In genomic region chr11:71447791-71448256, GRCh38 we compare ENCODE assay signal across 8 cellular contexts. TPM values are rescaled to one million over a fixed set of nuclear protein-coding genes. Genes with fewer than 3 reads are reported as not detected.
A peak's percentile ranks its signal among the peaks of the same experiment; 100 is the strongest.
DNase-seq lines count a peak whose midpoint lies in the region; ATAC-seq and TF ChIP-seq lines count a peak whose summit lies in the region.

No MANE protein-coding gene starts in this region.

- peaks cover 7% of the 10 kb centered on the region; the same call in 2 of the 3 replicates for H3K9me3 Mint-ChIP-seq in GM23338

- H3K4me1 Mint-ChIP-seq in GM23338: peaks cover 45% of the 10 kb centered on the region

- TF ChIP-seq CTCF in AG04450 (IDR thresholded peaks at IDR 0.05; ENCODE audit: low read depth, low read length): no peak
- no peak for TF ChIP-seq CTCF in GM23338 (conservative IDR thresholded peaks at IDR 0.05; ENCODE audit: low read depth in 2 of 2)
- TF ChIP-seq CTCF in Peyer's patch (IDR thresholded peaks at IDR 0.05): no peak
- no peak for TF ChIP-seq CTCF in adrenal gland (IDR thresholded peaks at IDR 0.05)
- no peak for TF ChIP-seq CTCF in hepatocyte (IDR thresholded peaks at IDR 0.05; ENCODE audit: poor library complexity)

- POLR2A ChIA-PET in AG04450 (lab: Yijun Ruan, JAX): no interaction called here

- WGBS in adrenal gland, 4 donors: 0 to 2% (median 2%) methylated on average over 10 to 31 of the region's 31 CpGs
- 1% methylated on average over 15 of the region's 31 CpGs for WGBS in hepatocyte (ENCODE audit: low lambda C conversion rate, missing lambda C conversion rate)

- TF ChIP-seq POLR2A in Peyer's patch (IDR thresholded peaks at IDR 0.05) (no peak), adrenal gland (IDR thresholded peaks at IDR 0.05) (no peak)

- H3F3A ChIP-seq in GM23338 (replicated peaks; ENCODE audit: low read depth): no peaks in the 10 kb centered on the region; the same call in 1 of the 2 replicates

- H3K4me3 Mint-ChIP-seq in GM23338: peak overlapping the region; percentile 99

- ATAC-seq in GM23338 (peak; percentile 48), GM19467 (IDR thresholded peaks at IDR 0.05; ENCODE audit: unreplicated experiment) (no peak)

- DNase-seq in AG04450 (ENCODE audit: low read depth, low spot score) (no peak), GM23338 (ENCODE audit: low spot score) (peak; percentile 68), Peyer's patch (peak; percentile 37 to 73 (median 66)), adrenal gland (peak in 5 of 7 donors; percentile 52 to 74 (median 61)), hepatocyte (ENCODE audit: low spot score) (peak; percentile 73), skeletal muscle cell (ENCODE audit: low read depth) (no peak), SW 1271 (lab: John Stamatoyannopoulos, UW) (no peak)

- CTCF ChIA-PET in AG04450 (lab: Charles Lee): interaction anchor here (1.0 kb wide), 1 partner anchor 40 kb away, joined by 3 read pairs; no protein-coding TSS in a partner anchor

- H2AFZ ChIP-seq in GM23338 (no peak overlapping the region), hepatocyte (peak overlapping the region; percentile 23)

- peaks cover 35% of the 10 kb centered on the region for H3K4me1 ChIP-seq in GM23338 (ENCODE audit: insufficient read depth)
- H3K4me1 ChIP-seq in Peyer's patch: peaks cover 0 to 38% (median 2%) of the 10 kb centered on the region in 4 donors
- peaks cover 33 to 46% of the 10 kb centered on the region in 2 donors for H3K4me1 ChIP-seq in adrenal gland (replicated peaks in 1 of 2)
- H3K4me1 ChIP-seq in hepatocyte (ENCODE audit: insufficient read depth): peaks cover 25% of the 10 kb centered on the region

- H3K27me3 ChIP-seq in AG04450 (ENCODE audit: control insufficient read depth, insufficient read depth, low read length): no peaks in the 10 kb centered on the region
- H3K27me3 ChIP-seq in GM23338 (ENCODE audit: insufficient read depth): no peaks in the 10 kb centered on the region
- H3K27me3 ChIP-seq in Peyer's patch: no peaks in the 10 kb centered on the region
- H3K27me3 ChIP-seq in adrenal gland: no peaks in the 10 kb centered on the region
- no peaks in the 10 kb centered on the region for H3K27me3 ChIP-seq in hepatocyte

- peaks cover 50% of the 10 kb centered on the region for H3K36me3 Mint-ChIP-seq in GM23338 (ENCODE audit: low read depth)

- peak overlapping the region; percentile 90 for H3K4me3 ChIP-seq in AG04450 (ENCODE audit: low read depth, low read length)
- peak overlapping the region; percentile 98 for H3K4me3 ChIP-seq in GM23338
- peak overlapping the region; percentile 78 to 91 (median 82) for H3K4me3 ChIP-seq in Peyer's patch
- peak overlapping the region in 3 of 4 donors; percentile 46 to 77 (median 46) for H3K4me3 ChIP-seq in adrenal gland
- H3K4me3 ChIP-seq in hepatocyte: peak overlapping the region; percentile 78
- H3K4me3 ChIP-seq in skeletal muscle cell (ENCODE audit: low read depth, low read length): peak overlapping the region; percentile 83

- H3K36me3 ChIP-seq in GM23338 (ENCODE audit: insufficient read depth): peaks cover 41% of the 10 kb centered on the region
- H3K36me3 ChIP-seq in Peyer's patch: peaks cover 0 to 29% (median 0%) of the 10 kb centered on the region in 3 donors
- H3K36me3 ChIP-seq in adrenal gland (replicated peaks in 1 of 2): peaks cover 0 to 14% of the 10 kb centered on the region in 2 donors
- H3K36me3 ChIP-seq in hepatocyte (replicated peaks; ENCODE audit: insufficient read depth, low read depth): no peaks in the 10 kb centered on the region

- peak overlapping the region; percentile 95 for H3K4me2 ChIP-seq in GM23338
- H3K4me2 ChIP-seq in hepatocyte: peak overlapping the region; percentile 88

- no peak overlapping the region for H3K27ac ChIP-seq in AG04450 (ENCODE audit: low read depth, low read length)
- no peak overlapping the region for H3K27ac ChIP-seq in GM23338 (ENCODE audit: low read depth)
- peak overlapping the region; percentile 74 to 91 (median 80) for H3K27ac ChIP-seq in Peyer's patch
- peak overlapping the region; percentile 61 to 95 (median 84) for H3K27ac ChIP-seq in adrenal gland
- H3K27ac ChIP-seq in hepatocyte: peak overlapping the region; percentile 84

- H3K79me2 ChIP-seq in GM23338 (replicated peaks; ENCODE audit: insufficient read depth) (peaks cover 59% of the 10 kb centered on the region), hepatocyte (peaks cover 43% of the 10 kb centered on the region)

- H3K27ac Mint-ChIP-seq in GM23338: peak overlapping the region; percentile 89

- H3K9me2 ChIP-seq in GM23338 (ENCODE audit: insufficient read depth): no peaks in the 10 kb centered on the region
- no peaks in the 10 kb centered on the region for H3K9me2 ChIP-seq in hepatocyte (replicated peaks; ENCODE audit: insufficient read depth)

- peaks cover 15% of the 10 kb centered on the region for H3K27me3 Mint-ChIP-seq in GM23338 (ENCODE audit: insufficient read depth, low read depth, poor library complexity)

- H4K20me1 ChIP-seq in GM23338 (replicated peaks; ENCODE audit: insufficient read depth) (peaks cover 30% of the 10 kb centered on the region), hepatocyte (ENCODE audit: insufficient read depth, poor library complexity, severe bottlenecking) (peaks cover 6% of the 10 kb centered on the region)

- intact Hi-C loops in adrenal gland (cut with DNase I): no loop called here

- H3K9me3 ChIP-seq in AG04450 (ENCODE audit: control insufficient read depth, insufficient read depth, low read length) (no peaks in the 10 kb centered on the region; the same call in 1 of the 2 replicates), Peyer's patch (no peaks in the 10 kb centered on the region), adrenal gland (replicated peaks in 1 of 3) (no peaks in the 10 kb centered on the region), hepatocyte (ENCODE audit: low read depth) (no peaks in the 10 kb centered on the region)

TF ChIP-seq in GM23338, 12 proteins besides CTCF, POLR2A, EP300 and RAD21 (continues in another document):
- TF ChIP-seq EZH2phosphoT487 (IDR thresholded peaks at IDR 0.05; ENCODE audit: unreplicated experiment) (no peak), POLR2AphosphoS5 (IDR thresholded peaks at IDR 0.05; ENCODE audit: low read depth) (no peak), REST (IDR thresholded peaks at IDR 0.05; ENCODE audit: unreplicated experiment) (no peak), ZNF331 (CRISPR knock-in tag; IDR thresholded peaks at IDR 0.05; ENCODE audit: low read depth) (no peak), CREB1 (CRISPR knock-in tag; IDR thresholded peaks at IDR 0.05; ENCODE audit: low read depth) (no peak), ETS1 (IDR thresholded peaks at IDR 0.05) (no peak), EZH2 (IDR thresholded peaks at IDR 0.05; ENCODE audit: low read depth, unreplicated experiment) (no peak), NANOG (IDR thresholded peaks at IDR 0.05; ENCODE audit: borderline replicate concordance) (no peak), STAT1 (IDR thresholded peaks at IDR 0.05; ENCODE audit: unreplicated experiment) (no peak)

RNA-seq across cellular contexts. Expression of gene DHCR7, which starts 0.4 kb away (rescaled TPM):
- 40.2 and 45.8 TPM in 2 replicates for polyA plus RNA-seq in AG04450 (2011; rRNA removed)
- 48.0 and 48.4 TPM in 2 replicates for polyA minus RNA-seq in AG04450 (2011; rRNA and poly(A)+ RNA removed)
- 166 and 175 TPM in 2 replicates for total RNA-seq in GM23338 (2014; rRNA removed; shearing (Covaris generic))
- polyA plus RNA-seq in GM23338 (2016; fragmentation: Nextera tagmentation; extraction: Ambion mirVana): 84.0 and 91.3 TPM in 2 replicates
- 100 to 1,000 TPM in 1 of 4 donors, 10 to 100 TPM in 2, 1 to 10 TPM in 1; 5.0 to 101 (median 36.8) TPM for total RNA-seq in Peyer's patch
- 100 to 1,000 TPM in 3 of 8 donors, 10 to 100 TPM in 5; 53.1 to 904 (median 85.3) TPM for total RNA-seq in adrenal gland
- 100 to 1,000 TPM in 1 of 3 donors, 10 to 100 TPM in 2; 31.8 to 690 (median 56.3) TPM for polyA plus RNA-seq in adrenal gland
- total RNA-seq in hepatocyte: 140 and 159 TPM in 2 replicates
- 267 and 303 TPM in 2 replicates for polyA plus RNA-seq in hepatocyte

RNA-seq across cellular contexts. Expression of gene NADSYN1, which starts 5.2 kb away (rescaled TPM):
- polyA plus RNA-seq in AG04450 (2011; rRNA removed) (39.0 and 51.2 TPM in 2 replicates), GM23338 (2016; fragmentation: Nextera tagmentation; extraction: Ambion mirVana) (32.5 and 35.6 TPM in 2 replicates), adrenal gland (100 to 1,000 TPM in 2 of 3 donors, 10 to 100 TPM in 1; 37.1 to 128 (median 114) TPM), hepatocyte (43.7 and 68.7 TPM in 2 replicates)
- 70.7 and 97.3 TPM in 2 replicates for polyA minus RNA-seq in AG04450 (2011; rRNA and poly(A)+ RNA removed)
- total RNA-seq in GM23338 (2014; rRNA removed; shearing (Covaris generic)): 50.4 and 54.9 TPM in 2 replicates
- total RNA-seq in Peyer's patch (100 to 1,000 TPM; 183 to 349 (median 294) TPM), adrenal gland (10 to 100 TPM; 42.2 to 77.4 (median 55.9) TPM), hepatocyte (42.0 and 49.1 TPM in 2 replicates)

Comparison
In these comparisons a context has a peak if more than half of its experiments do, and no peak if none do; other contexts are left out.
1. DNase-seq: peak in GM23338 (single experiment), Peyer's patch (3 of 3), adrenal gland (5 of 7) and hepatocyte (single experiment); none in AG04450 (single experiment), skeletal muscle cell (single experiment) and SW 1271 (0 of 2).
2. H3K27ac ChIP-seq: peak in Peyer's patch (4 of 4), adrenal gland (5 of 5) and hepatocyte (single experiment); none in AG04450 (single experiment) and GM23338 (single experiment).
3. H3K4me3 ChIP-seq: peak in every context shown above with its lines; median percentile 98 in GM23338; 90 in AG04450; 83 in skeletal muscle cell; 82 in Peyer's patch; 78 in hepatocyte; 46 in adrenal gland.